23 cellular contexts compared by ENCODE assay signal in genomic region chr10:92809845-92810244, GRCh38.
"Had no signal": no experiment of that assay in that cellular context is flagged by ENCODE, and none has a peak within 500 bp of the region (broad histone marks: within the 10 kb centered on the region; RNA-seq: fewer than 3 reads in every experiment).

No MANE protein-coding gene starts in this region.

- H3K4me3 ChIP-seq: ascending aorta, body of pancreas had no signal

- H3K36me3 ChIP-seq: ascending aorta had no signal

- H3K9me3 ChIP-seq: ascending aorta, body of pancreas had no signal

- DNase-seq: activated CD4-positive, alpha-beta memory T cell treated with anti-CD3 and anti-CD28 coated beads for 36 hours; activated CD4-positive, alpha-beta T cell treated with anti-CD3 and anti-CD28 coated beads, Interleukin-2, amount 10 ng/mL, durations not matched to agents 7 days and 5 days; activated CD4-positive, CD25-positive, alpha-beta regulatory T cell; activated CD8-positive, alpha-beta memory T cell treated with anti-CD3 and anti-CD28 coated beads for 24 hours; activated effector memory CD4-positive, alpha-beta T cell treated with anti-CD3 and anti-CD28 coated beads, Interleukin-2, amount 50 U/mL, for 16 hours; activated naive CD4-positive, alpha-beta T cell treated with Interleukin-2 at 50 U/mL for 16 hours; activated naive CD8-positive, alpha-beta T cell treated with anti-CD3 and anti-CD28 coated beads, Interleukin-2, amount 50 U/mL, for 24 hours; activated T-cell treated with anti-CD3 and anti-CD28 coated beads, Interleukin-2, amount 50 U/mL, for 4 hours; amniotic stem cell; body of pancreas; NCI-H1105 treated with DMSO at 0.1 percent for 48 hours; NCI-H1436 treated with DMSO at 0.1 percent for 48 hours; NCI-H187; NCI-H2081 treated with DMSO at 0.1 percent for 48 hours; NCI-H446; NCI-H524; SIG-M5; T-cell; T-helper 2 cell; T1000 had no signal

- H3K27me3 ChIP-seq: ascending aorta, body of pancreas had no signal

- H3K27ac ChIP-seq: ascending aorta, body of pancreas, VCaP had no signal

- H3K4me1 ChIP-seq: ascending aorta had no signal

- ATAC-seq: activated naive CD4-positive, alpha-beta T cell treated with anti-CD3 and anti-CD28 coated beads, Interleukin-2, amount 50 U/mL, for 72 hours; activated naive CD8-positive, alpha-beta T cell treated with anti-CD3 and anti-CD28 coated beads, Interleukin-2, amount 50 U/mL, for 24 hours; activated T-cell treated with anti-CD3 and anti-CD28 coated beads, Interleukin-2, amount 50 U/mL, for 4 hours; body of pancreas; T-cell had no signal
